In the genomic region with DNA sequence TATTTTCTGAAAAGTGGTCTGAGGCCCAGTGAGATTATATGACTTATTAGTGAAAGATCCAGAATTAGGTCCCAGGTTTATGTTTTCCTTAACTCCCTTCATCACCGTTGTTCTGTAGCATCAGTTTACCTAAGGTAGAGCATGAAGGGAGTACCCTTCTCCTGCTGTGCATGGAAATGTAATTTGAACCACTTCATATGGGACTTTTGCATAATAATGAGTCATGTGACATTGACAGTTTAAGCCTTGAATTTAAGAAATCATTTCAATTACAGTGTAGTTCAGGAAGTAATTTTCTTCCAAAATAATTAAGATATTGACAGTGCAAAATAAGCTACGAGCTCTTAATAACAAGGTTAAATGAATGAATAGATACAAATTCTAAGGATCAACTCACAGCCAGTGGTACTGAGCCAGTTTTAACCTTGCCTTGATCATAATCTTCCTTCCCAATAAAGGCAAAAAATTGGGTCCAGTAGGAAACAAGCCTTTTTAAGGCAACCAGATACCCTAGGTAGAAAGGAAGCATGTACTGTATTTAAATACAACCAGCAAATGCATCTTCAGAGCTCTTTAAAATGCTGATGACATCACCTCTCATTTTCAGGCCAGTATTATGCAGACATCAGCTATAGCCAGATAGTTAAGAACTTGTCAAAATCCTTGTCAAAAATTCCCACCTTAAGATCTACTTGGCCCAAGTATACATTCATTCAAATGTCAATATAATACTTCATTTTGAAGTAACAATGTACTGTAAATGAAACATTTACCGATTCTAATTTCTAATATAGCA, we compare ENCODE assay signal across 7 cellular contexts. TPM values are rescaled to one million over a fixed set of nuclear protein-coding genes. Genes with fewer than 3 reads are reported as not detected.
"Had no signal": no experiment of that assay in that cellular context is flagged by ENCODE, and none has a peak within 500 bp of the region (broad histone marks: within the 10 kb centered on the region; RNA-seq: fewer than 3 reads in every experiment).

No MANE protein-coding gene starts in this region.

- DNase-seq: GOT3, H7, KG1 had no signal

- H3K27ac Mint-ChIP-seq: IgD-negative memory B cell had no signal

- H3K4me1 ChIP-seq: HAP-1 had no signal

- H3K36me3 Mint-ChIP-seq: IgD-negative memory B cell had no signal

- ATAC-seq: HCT116 had no signal

- H3K4me1 Mint-ChIP-seq: IgD-negative memory B cell had no signal

- H3K36me3 ChIP-seq: HAP-1 had no signal

- FAIRE-seq: HTR-8/SVneo had no signal

- H3K9me3 ChIP-seq: HAP-1 had no signal

- H3K4me3 ChIP-seq: HAP-1 had no signal

- H3K9me3 Mint-ChIP-seq: IgD-negative memory B cell had no signal

- H3K4me3 Mint-ChIP-seq: IgD-negative memory B cell had no signal

RNA-seq across cellular contexts. Expression of a gene that starts 48.8 kb away (rescaled TPM):
- polyA plus RNA-seq: IgD-negative memory B cell had no signal
